In genomic region chr14:102775855-102776760, GRCh38 we compare ENCODE assay signal across 8 cellular contexts. TPM values are rescaled to one million over a fixed set of nuclear protein-coding genes. Genes with fewer than 3 reads are reported as not detected.
A peak's percentile ranks its signal among the peaks of the same experiment; 100 is the strongest.
DNase-seq lines count a peak whose midpoint lies in the region; ATAC-seq, FAIRE-seq and TF ChIP-seq lines count a peak whose summit lies in the region.

No MANE protein-coding gene starts in this region.

- H3K27ac Mint-ChIP-seq in activated naive CD4-positive, alpha-beta T cell treated with anti-CD3 and anti-CD28 coated beads, Interleukin-2, amount 50 U/mL, for 72 hours: peak overlapping the region; percentile 68 to 91

- POLR2A ChIA-PET in HCT116 (lab: Charles Lee): no interaction called here

- no peaks in the 10 kb centered on the region for H3K9me3 ChIP-seq in BLaER1 treated with 17β-estradiol and CSF1 and Interleukin-3, amounts not matched to agents 10 nM and 100 nM (replicated peaks in 1 of 11)
- no peaks in the 10 kb centered on the region for H3K9me3 ChIP-seq in HCT116 (ENCODE audit: control insufficient read depth in 1 of 2, insufficient read depth in 1 of 2, low read depth in 1 of 2, low read length in 2 of 2)
- no peaks in the 10 kb centered on the region for H3K9me3 ChIP-seq in right cardiac atrium (ENCODE audit: control insufficient read depth, low read length)
- H3K9me3 ChIP-seq in small intestine (ENCODE audit: control insufficient read depth, low read depth): no peaks in the 10 kb centered on the region

- intact Hi-C loops in HCT116 (cut with micrococcal nuclease) (loop anchor here (1.0 to 10.0 kb wide), 3 partner anchors 31 to 251 kb away; no protein-coding TSS in a partner anchor), right cardiac atrium (cut with DNase I) (loop anchor here in 3 of 4 donors (10.0 kb wide), 2 partner anchors 139 to 149 kb away; partner anchors contain the start of gene AMN (in 1 of the 3))

- RAD21 ChIA-PET in HCT116 (lab: Charles Lee; ENCODE audit: low non-redundant PET in 1 of 2, low total read pairs in 2 of 2, uncharacterized antibody in 2 of 2, unreplicated experiment in 2 of 2): no interaction called here

- H2AFZ ChIP-seq in HCT116 (ENCODE audit: low read depth, low read length, poor library complexity, severe bottlenecking): no peak overlapping the region

- TF ChIP-seq POLR2A in HCT116 (IDR thresholded peaks at IDR 0.05; ENCODE audit: borderline replicate concordance, extremely low read depth, insufficient read depth, insufficient read length): no peak

- H3K9me3 Mint-ChIP-seq in activated naive CD4-positive, alpha-beta T cell treated with anti-CD3 and anti-CD28 coated beads, Interleukin-2, amount 50 U/mL, for 72 hours: no peaks in the 10 kb centered on the region

- peak overlapping the region; percentile 80 to 100 (median 98); a peak in 21 of 22 replicates for H3K9ac ChIP-seq in BLaER1 treated with 17β-estradiol and CSF1 and Interleukin-3, amounts not matched to agents 10 nM and 100 nM
- H3K9ac ChIP-seq in HCT116 (ENCODE audit: low read length): peak overlapping the region; percentile 43

- no peak for TF ChIP-seq CTCF in HCT116 (IDR thresholded peaks at IDR 0.05 in 2 of 3, conservative IDR thresholded peaks at IDR 0.05 in 1 of 3; ENCODE audit: borderline replicate concordance in 1 of 3, insufficient read depth in 1 of 3, low read depth in 2 of 3, low read length in 2 of 3)

- TF ChIP-seq RAD21 in HCT116 (IDR thresholded peaks at IDR 0.05; ENCODE audit: low read depth): no peak

- CTCF ChIA-PET in HCT116 (lab: Charles Lee): interaction anchor here (0.7 kb wide), 1 partner anchor 34 kb away, joined by 3 read pairs; no protein-coding TSS in a partner anchor

- H3K27ac ChIP-seq in BLaER1 treated with 17β-estradiol and CSF1 and Interleukin-3, amounts not matched to agents 10 nM and 100 nM: peak overlapping the region; percentile 80 to 99 (median 95)
- peak overlapping the region; percentile 79 for H3K27ac ChIP-seq in HCT116 (ENCODE audit: low read depth, low read length)
- no peak overlapping the region for H3K27ac ChIP-seq in right cardiac atrium (ENCODE audit: low read length)
- peak overlapping the region; percentile 81 to 87 for H3K27ac ChIP-seq in small intestine (ENCODE audit: low read depth in 1 of 2, low read length in 1 of 2)

- peaks cover 25 to 34% (median 28%) of the 10 kb centered on the region in 11 experiments for H4K20me1 ChIP-seq in BLaER1 treated with 17β-estradiol and CSF1 and Interleukin-3, amounts not matched to agents 10 nM and 100 nM
- no peaks in the 10 kb centered on the region for H4K20me1 ChIP-seq in HCT116 (ENCODE audit: insufficient read depth)

- H3K4me1 ChIP-seq in BLaER1 treated with 17β-estradiol and CSF1 and Interleukin-3, amounts not matched to agents 10 nM and 100 nM: peaks cover 73 to 80% (median 78%) of the 10 kb centered on the region in 10 experiments
- H3K4me1 ChIP-seq in HCT116 (ENCODE audit: control insufficient read depth in 1 of 2, insufficient read depth in 2 of 2, low read length in 2 of 2) (peaks cover 20 to 39% of the 10 kb centered on the region in 2 experiments), right cardiac atrium (ENCODE audit: control insufficient read depth, insufficient read depth, low read length) (no peaks in the 10 kb centered on the region), small intestine (ENCODE audit: control insufficient read depth in 2 of 2, insufficient read depth in 1 of 2, low read depth in 1 of 2, low read length in 1 of 2) (peaks cover 2 to 4% of the 10 kb centered on the region in 2 donors)

- H3K4me3 ChIP-seq in BLaER1 treated with 17β-estradiol and CSF1 and Interleukin-3, amounts not matched to agents 10 nM and 100 nM: peak overlapping the region in 7 of 10 experiments; percentile 82 to 100 (median 99); a peak in 5 of 20 replicates
- H3K4me3 ChIP-seq in HCT116 (replicated peaks in 1 of 2; ENCODE audit: low read depth in 1 of 2, low read length in 2 of 2): no peak overlapping the region
- H3K4me3 ChIP-seq in right cardiac atrium (ENCODE audit: low read length): no peak overlapping the region
- H3K4me3 ChIP-seq in small intestine (ENCODE audit: low read depth in 1 of 2, low read length in 2 of 2): no peak overlapping the region

- peak overlapping the region; percentile 56 to 89 (median 71) for H3K4me2 ChIP-seq in BLaER1 treated with 17β-estradiol and CSF1 and Interleukin-3, amounts not matched to agents 10 nM and 100 nM
- H3K4me2 ChIP-seq in HCT116 (ENCODE audit: low read length): peak overlapping the region; percentile 65

- ATAC-seq in HCT116 (peak; percentile 7), right cardiac atrium (peak; percentile 3 to 76), GM19397 (IDR thresholded peaks at IDR 0.05; ENCODE audit: unreplicated experiment) (no peak), GM18870 (IDR thresholded peaks at IDR 0.05; ENCODE audit: unreplicated experiment) (no peak)
- peak in 1 of 2 donors; percentile 10 for ATAC-seq in activated naive CD4-positive, alpha-beta T cell treated with anti-CD3 and anti-CD28 coated beads, Interleukin-2, amount 50 U/mL, for 72 hours

- 86% methylated on average over 22 of the region's 22 CpGs for WGBS in right cardiac atrium
- WGBS in small intestine, 3 donors: 83 to 85% (median 84%) methylated on average over 22 of the region's 22 CpGs

- peaks cover 30 to 31% of the 10 kb centered on the region in 2 donors for H3K36me3 Mint-ChIP-seq in activated naive CD4-positive, alpha-beta T cell treated with anti-CD3 and anti-CD28 coated beads, Interleukin-2, amount 50 U/mL, for 72 hours

- DNase-seq in HCT116 (ENCODE audit: low read depth, low spot score) (no peak), right cardiac atrium (peak in 2 of 3 donors; percentile 31 to 53), small intestine (peak; percentile 68), UCSD-AML1 (lab: John Stamatoyannopoulos, UW; ENCODE audit: unreplicated experiment) (no peak)
- peak in 1 of 2 donors; percentile 17 for DNase-seq in activated naive CD4-positive, alpha-beta T cell treated with anti-CD3 and anti-CD28 coated beads, Interleukin-2, amount 50 U/mL, for 72 hours (ENCODE audit: low spot score in 2 of 2)

- peaks cover 0 to 8% (median under 1%) of the 10 kb centered on the region in 11 experiments; a peak in 3 of 22 replicates for H3K36me3 ChIP-seq in BLaER1 treated with 17β-estradiol and CSF1 and Interleukin-3, amounts not matched to agents 10 nM and 100 nM
- H3K36me3 ChIP-seq in HCT116 (ENCODE audit: control insufficient read depth in 1 of 2, insufficient read depth in 2 of 2, low read length in 2 of 2) (no peaks in the 10 kb centered on the region), small intestine (ENCODE audit: control insufficient read depth in 2 of 2, insufficient read depth in 2 of 2, low read length in 2 of 2) (no peaks in the 10 kb centered on the region)

- BruUV-seq in HCT116 (replicated peaks; lab: Mats Ljungman, UMichigan): no TSS peak

- H3K79me2 ChIP-seq in HCT116 (ENCODE audit: insufficient read depth, low read length): peaks cover 33% of the 10 kb centered on the region

- FAIRE-seq in small intestine (lab: Jason Lieb, UNC): no peak

- no peaks in the 10 kb centered on the region for H3K9me2 ChIP-seq in HCT116 (ENCODE audit: insufficient read depth)

- H3K27me3 ChIP-seq in BLaER1 treated with 17β-estradiol and CSF1 and Interleukin-3, amounts not matched to agents 10 nM and 100 nM: no peaks in the 10 kb centered on the region
- H3K27me3 ChIP-seq in HCT116 (ENCODE audit: insufficient read depth, low read length) (no peaks in the 10 kb centered on the region), right cardiac atrium (ENCODE audit: control insufficient read depth, insufficient read depth) (no peaks in the 10 kb centered on the region), small intestine (ENCODE audit: control insufficient read depth in 2 of 2, insufficient read depth in 2 of 2, low read length in 2 of 2) (no peaks in the 10 kb centered on the region)

TF ChIP-seq in HCT116, 20 proteins besides CTCF, POLR2A, EP300 and RAD21:
- peak; percentile 87; the same call in 1 of the 2 replicates for TF ChIP-seq ZFX (IDR thresholded peaks at IDR 0.05)
- no peak for TF ChIP-seq CEBPB (IDR thresholded peaks at IDR 0.05; ENCODE audit: low read depth)
- no peak for TF ChIP-seq ZBTB33 (IDR thresholded peaks at IDR 0.05; ENCODE audit: extremely low read depth, insufficient replicate concordance, low read length)
- TF ChIP-seq POLR2AphosphoS5 (IDR thresholded peaks at IDR 0.05; ENCODE audit: low read depth, low read length): no peak
- TF ChIP-seq SIN3A (IDR thresholded peaks at IDR 0.05; ENCODE audit: low read depth): no peak

RNA-seq across cellular contexts. Expression of gene TRAF3, which starts 1.1 kb away (rescaled TPM):
- total RNA-seq in HCT116 (2021; ENCODE audit: unreplicated experiment) (32.1 TPM), right cardiac atrium (10 to 100 TPM in 3 of 4 donors, 1 to 10 TPM in 1; 9.6 to 15.4 (median 12.3) TPM)
- 17.0 and 19.8 TPM in 2 replicates for polyA plus RNA-seq in HCT116 (2012)
- 10 to 100 TPM; 54.9 to 97.0 TPM for total RNA-seq in activated naive CD4-positive, alpha-beta T cell treated with anti-CD3 and anti-CD28 coated beads, Interleukin-2, amount 50 U/mL, for 72 hours
- polyA plus RNA-seq in right cardiac atrium (3.9 TPM), small intestine (1 to 10 TPM; 4.0 to 9.9 (median 7.0) TPM)

Comparison
In these comparisons a context has a peak if more than half of its experiments do, and no peak if none do; other contexts are left out.
1. H3K4me3 ChIP-seq: peak in BLaER1 treated with 17β-estradiol and CSF1 and Interleukin-3, amounts not matched to agents 10 nM and 100 nM (7 of 10); none in HCT116 (0 of 2), right cardiac atrium (single experiment) and small intestine (0 of 2).
2. ATAC-seq: peak in HCT116 (single experiment) and right cardiac atrium (2 of 2); none in GM19397 (single experiment) and GM18870 (single experiment).
3. DNase-seq: peak in right cardiac atrium (2 of 3) and small intestine (single experiment); none in HCT116 (single experiment) and UCSD-AML1 (single experiment).